In the genomic region with DNA sequence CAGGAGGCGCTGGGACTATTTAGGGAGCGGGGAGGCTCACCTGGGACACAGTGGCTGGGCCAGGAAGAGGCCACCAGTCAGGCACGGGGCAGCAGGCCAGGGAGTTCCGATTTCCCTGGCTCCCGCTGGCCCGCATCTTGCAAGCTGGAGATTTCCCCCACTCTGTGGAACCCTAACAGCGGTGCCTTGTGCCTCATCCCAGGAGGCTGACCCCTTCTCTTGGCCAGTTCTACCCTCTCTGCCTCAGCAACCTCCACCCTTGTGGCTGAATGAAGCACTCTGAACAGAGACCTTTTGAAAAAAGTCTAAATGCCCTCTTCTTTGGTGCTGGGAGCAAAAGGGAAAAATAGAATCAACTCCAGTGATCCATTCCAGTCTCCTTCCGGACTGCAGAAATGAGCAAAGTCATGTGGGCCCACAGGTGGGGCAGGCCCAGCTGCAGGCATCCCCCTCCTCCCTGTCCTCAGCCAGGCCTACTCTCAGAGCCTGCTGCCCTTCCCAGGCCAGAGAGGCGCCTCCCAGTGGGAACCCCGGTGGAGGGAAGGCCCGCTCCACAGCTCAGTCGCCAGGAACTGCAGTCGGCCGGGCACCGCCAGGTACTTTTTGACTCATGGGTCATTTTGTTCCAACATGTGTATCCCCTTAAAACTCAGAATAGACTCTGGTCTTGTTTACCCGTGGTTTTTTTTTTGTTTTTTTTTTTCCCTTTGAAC, we compare ENCODE assay signal across 22 cellular contexts.
A peak's percentile ranks its signal among the peaks of the same experiment; 100 is the strongest.
DNase-seq lines count a peak whose midpoint lies in the region; ATAC-seq, FAIRE-seq and TF ChIP-seq lines count a peak whose summit lies in the region.
"Had no signal": no experiment of that assay in that cellular context is flagged by ENCODE, and none has a peak within 500 bp of the region (broad histone marks: within the 10 kb centered on the region; RNA-seq: fewer than 3 reads in every experiment).

No MANE protein-coding gene starts in this region.

- no peaks in the 10 kb centered on the region for H3K79me2 ChIP-seq in HepG2 (ENCODE audit: insufficient read depth, low read length)

- BruUV-seq in HepG2 (replicated peaks; lab: Mats Ljungman, UMichigan): no TSS peak

- H3K36me3 ChIP-seq in HepG2 (replicated peaks in 1 of 2; ENCODE audit: control insufficient read depth in 1 of 2, insufficient read depth in 2 of 2, low read length in 2 of 2) (no peaks in the 10 kb centered on the region), right lobe of liver (no peaks in the 10 kb centered on the region), kidney (ENCODE audit: control insufficient read depth in 1 of 2, insufficient read depth in 2 of 2, low read length in 2 of 2) (no peaks in the 10 kb centered on the region)
- H3K36me3 ChIP-seq: MG63, Peyer's patch, SJCRH30 had no signal

- in situ Hi-C loops in HepG2 (cut with HindIII; ENCODE audit: extremely low pct_ligation_motif_present, low pct_unique_long_range_greater_than_20kb): no loop called here

- no peak for TF ChIP-seq RAD21 in HepG2 (CRISPR knock-in tag; IDR thresholded peaks at IDR 0.05)

- TF ChIP-seq CTCF in HepG2 (CRISPR knock-in tag; IDR thresholded peaks at IDR 0.05): no peak
- TF ChIP-seq CTCF in right lobe of liver (IDR thresholded peaks at IDR 0.05): no peak
- no peak for TF ChIP-seq CTCF in kidney (IDR thresholded peaks at IDR 0.05; ENCODE audit: borderline replicate concordance, extremely low read depth, insufficient read depth)
- TF ChIP-seq CTCF in D721Med (IDR thresholded peaks at IDR 0.05; ENCODE audit: insufficient read depth, missing control alignments): no peak

- FAIRE-seq in HepG2 (lab: Jason Lieb, UNC): no peak
- no peak for FAIRE-seq in kidney (lab: Jason Lieb, UNC)
- no peak for FAIRE-seq in D721Med (lab: Jason Lieb, UNC)

- ATAC-seq in HepG2 (peak; percentile 78), right lobe of liver (no peak), sciatic nerve (no peak), GM19035 (IDR thresholded peaks at IDR 0.05; ENCODE audit: unreplicated experiment) (no peak)

- intact Hi-C loops in HepG2 (cut with micrococcal nuclease; ENCODE audit: unreplicated experiment) (no loop called here), right lobe of liver (cut with DNase I) (no loop called here), kidney (cut with DNase I) (no loop called here), sciatic nerve (cut with DNase I) (loop anchor here (10.0 kb wide), 1 partner anchor 1137 kb away; no protein-coding TSS in a partner anchor)

- TF ChIP-seq POLR2A in HepG2 (IDR thresholded peaks at IDR 0.05; ENCODE audit: insufficient read depth in 1 of 2, low read depth in 2 of 2, low read length in 2 of 2) (no peak), right lobe of liver (IDR thresholded peaks at IDR 0.05) (no peak)

- no peak overlapping the region for H3K9ac ChIP-seq in HepG2 (ENCODE audit: insufficient read depth, low read depth, low read length)
- no peak overlapping the region for H3K9ac ChIP-seq in kidney (ENCODE audit: low read length in 2 of 2)

- WGBS in HepG2 (ENCODE audit: low lambda C conversion rate): 34% methylated on average over 11 of the region's 16 CpGs
- WGBS in right lobe of liver (ENCODE audit: insufficient coverage, low coverage, low lambda C conversion rate, missing lambda C conversion rate): 73% methylated on average over 7 of the region's 16 CpGs

- no peaks in the 10 kb centered on the region for H3K4me1 ChIP-seq in HepG2 (ENCODE audit: insufficient read depth, low read length)
- H3K4me1 ChIP-seq in right lobe of liver: no peaks in the 10 kb centered on the region
- no peaks in the 10 kb centered on the region for H3K4me1 ChIP-seq in kidney (ENCODE audit: control insufficient read depth in 1 of 2, insufficient read depth in 1 of 2, low read depth in 1 of 2, low read length in 2 of 2)
- H3K4me1 ChIP-seq: Peyer's patch, SJCRH30 had no signal

- DNase-seq in HepG2 (ENCODE audit: low spot score) (no peak), right lobe of liver (no peak), kidney (peak; percentile 44), sciatic nerve (ENCODE audit: low spot score) (peak; percentile 44), NCI-H2029 (lab: John Stamatoyannopoulos, UW) (no peak), substantia nigra (lab: John Stamatoyannopoulos, UW) (no peak), D721Med (ENCODE audit: insufficient read length, low spot score) (no peak)
- DNase-seq: ACHN, EL, H9, HFFc6, MG63, NCI-H1048, NCI-H1417 treated with DMSO at 0.1 percent for 48 hours, NCI-H1930, NCI-H226, NCI-H510A treated with DMSO at 0.1 percent for 48 hours, NCI-H774 had no signal

- H3K9me3 ChIP-seq in HepG2 (ENCODE audit: low read length): no peaks in the 10 kb centered on the region
- no peaks in the 10 kb centered on the region for H3K9me3 ChIP-seq in right lobe of liver
- no peaks in the 10 kb centered on the region for H3K9me3 ChIP-seq in kidney (ENCODE audit: control insufficient read depth in 1 of 2, low read length in 2 of 2)
- H3K9me3 ChIP-seq: MG63, SJCRH30 had no signal

- no peak overlapping the region for H2AFZ ChIP-seq in HepG2 (ENCODE audit: low read length)

- CTCF ChIA-PET in HepG2 (lab: Yijun Ruan, JAX; ENCODE audit: low intra/inter-chr PET ratio, low total read pairs): no interaction called here

- no peaks in the 10 kb centered on the region for H4K20me1 ChIP-seq in HepG2 (ENCODE audit: insufficient read depth, low read length)

- H3K27ac ChIP-seq in HepG2 (ENCODE audit: extremely low read length, insufficient read depth, low read length): no peak overlapping the region
- H3K27ac ChIP-seq in right lobe of liver: no peak overlapping the region
- no peak overlapping the region for H3K27ac ChIP-seq in kidney (ENCODE audit: low read depth in 2 of 2, low read length in 2 of 2)
- H3K27ac ChIP-seq in substantia nigra (ENCODE audit: low read depth, low read length, poor library complexity, severe bottlenecking): no peak overlapping the region
- H3K27ac ChIP-seq: 22Rv1, Peyer's patch, SJCRH30 had no signal

- TF ChIP-seq EP300 in HepG2 (IDR thresholded peaks at IDR 0.05; ENCODE audit: low read depth in 2 of 2, low read length in 2 of 2) (no peak), HepG2 (CRISPR knock-in tag; IDR thresholded peaks at IDR 0.05; ENCODE audit: borderline replicate concordance) (no peak)

- H3K27me3 ChIP-seq in HepG2 (ENCODE audit: control insufficient read depth in 1 of 2, insufficient read depth in 2 of 2, low read length in 2 of 2) (no peaks in the 10 kb centered on the region), right lobe of liver (no peaks in the 10 kb centered on the region)
- H3K27me3 ChIP-seq: MG63, Peyer's patch, SJCRH30 had no signal

- H3K4me3 ChIP-seq in HepG2 (replicated peaks in 1 of 3; ENCODE audit: insufficient read depth in 1 of 3, low read depth in 2 of 3, low read length in 3 of 3): no peak overlapping the region
- H3K4me3 ChIP-seq in right lobe of liver: no peak overlapping the region
- H3K4me3 ChIP-seq in kidney (ENCODE audit: low read length in 2 of 2): no peak overlapping the region
- H3K4me3 ChIP-seq: MG63, Peyer's patch, SJCRH30 had no signal

- POLR2A ChIA-PET in HepG2 (lab: Yijun Ruan, JAX): no interaction called here

- H3K4me2 ChIP-seq in HepG2 (ENCODE audit: low read depth, low read length): no peak overlapping the region

TF ChIP-seq in HepG2, 621 proteins besides CTCF, POLR2A, EP300 and RAD21:
- TF ChIP-seq ARHGAP35 (CRISPR knock-in tag; IDR thresholded peaks at IDR 0.05; ENCODE audit: borderline replicate concordance): no peak
TF ChIP-seq in HepG2: peak in this region for 0.

Comparison
In these comparisons a context has a peak if more than half of its experiments do, and no peak if none do; other contexts are left out.
1. DNase-seq: peak in kidney (single experiment) and sciatic nerve (single experiment); none in HepG2 (single experiment), right lobe of liver (0 of 3), NCI-H2029 (single experiment), substantia nigra (0 of 49) and D721Med (single experiment).